ENCODE assay signal across 8 cellular contexts in genomic region chr7:20219446-20220292, GRCh38. TPM values are rescaled to one million over a fixed set of nuclear protein-coding genes. Genes with fewer than 3 reads are reported as not detected.
A peak's percentile ranks its signal among the peaks of the same experiment; 100 is the strongest.
DNase-seq lines count a peak whose midpoint lies in the region; ATAC-seq and TF ChIP-seq lines count a peak whose summit lies in the region.

No MANE protein-coding gene starts in this region.

- CTCF ChIA-PET in activated CD4-positive, alpha-beta T cell treated with anti-CD3 and anti-CD28 coated beads for 36 hours (lab: Charles Lee): interaction anchor here (0.8 kb wide), 1 partner anchor 24 kb away, joined by 3 read pairs; no protein-coding TSS in a partner anchor

- peaks cover 4 to 6% of the 10 kb centered on the region in 2 donors for H3K36me3 Mint-ChIP-seq in stimulated activated naive B cell treated with anti-CD40 and anti-IgM and Interleukin-4, amounts not matched to agents 10 μg/mL and 1 μg/mL and 100 μg/mL, for 72 hours
- no peaks in the 10 kb centered on the region for H3K36me3 Mint-ChIP-seq in activated CD4-positive, alpha-beta T cell treated with anti-CD3 and anti-CD28 coated beads for 36 hours (ENCODE audit: low read depth)

- POLR2A ChIA-PET in activated CD4-positive, alpha-beta T cell treated with anti-CD3 and anti-CD28 coated beads for 36 hours (lab: Charles Lee): no interaction called here

- in situ Hi-C loops in astrocyte of the cerebellum (cut with HindIII; ENCODE audit: low sequenced_read_pairs): no loop called here

- peak overlapping the region; percentile 54 to 67 for H3K4me3 Mint-ChIP-seq in stimulated activated naive B cell treated with anti-CD40 and anti-IgM and Interleukin-4, amounts not matched to agents 10 μg/mL and 1 μg/mL and 100 μg/mL, for 72 hours
- H3K4me3 Mint-ChIP-seq in activated CD4-positive, alpha-beta T cell treated with anti-CD3 and anti-CD28 coated beads for 36 hours: no peak overlapping the region

- peak overlapping the region; percentile 96 for H3K27ac Mint-ChIP-seq in stimulated activated naive B cell treated with anti-CD40 and anti-IgM and Interleukin-4, amounts not matched to agents 10 μg/mL and 1 μg/mL and 100 μg/mL, for 72 hours
- no peak overlapping the region for H3K27ac Mint-ChIP-seq in activated CD4-positive, alpha-beta T cell treated with anti-CD3 and anti-CD28 coated beads for 36 hours

- peaks cover 4 to 5% of the 10 kb centered on the region in 2 donors for H3K9me3 Mint-ChIP-seq in stimulated activated naive B cell treated with anti-CD40 and anti-IgM and Interleukin-4, amounts not matched to agents 10 μg/mL and 1 μg/mL and 100 μg/mL, for 72 hours
- H3K9me3 Mint-ChIP-seq in activated CD4-positive, alpha-beta T cell treated with anti-CD3 and anti-CD28 coated beads for 36 hours (ENCODE audit: low read depth): no peaks in the 10 kb centered on the region

- H3K4me3 ChIP-seq in astrocyte of the cerebellum (ENCODE audit: low read depth, low read length): no peak overlapping the region

- DNase-seq in AG08396 (ENCODE audit: low spot score): peak; percentile 7
- DNase-seq in NCI-H2196 (lab: John Stamatoyannopoulos, UW; ENCODE audit: unreplicated experiment): peak; percentile 86
- DNase-seq in astrocyte of the cerebellum (ENCODE audit: low read depth): peak; percentile 74
- peak; percentile 94 for DNase-seq in iris pigment epithelial cell (ENCODE audit: low read depth)
- DNase-seq in stimulated activated naive B cell treated with anti-CD40 and anti-IgM and Interleukin-4, amounts not matched to agents 10 μg/mL and 1 μg/mL and 100 μg/mL, for 72 hours: peak; percentile 83
- DNase-seq in activated CD4-positive, alpha-beta T cell treated with anti-CD3 and anti-CD28 coated beads for 36 hours: no peak

- no peaks in the 10 kb centered on the region for H3K27me3 Mint-ChIP-seq in stimulated activated naive B cell treated with anti-CD40 and anti-IgM and Interleukin-4, amounts not matched to agents 10 μg/mL and 1 μg/mL and 100 μg/mL, for 72 hours
- peaks cover 4% of the 10 kb centered on the region for H3K27me3 Mint-ChIP-seq in activated CD4-positive, alpha-beta T cell treated with anti-CD3 and anti-CD28 coated beads for 36 hours

- no peak for TF ChIP-seq CTCF in astrocyte of the cerebellum (IDR thresholded peaks at IDR 0.05; ENCODE audit: low read depth, low read length, missing control alignments)

- H3K4me1 Mint-ChIP-seq in stimulated activated naive B cell treated with anti-CD40 and anti-IgM and Interleukin-4, amounts not matched to agents 10 μg/mL and 1 μg/mL and 100 μg/mL, for 72 hours: peaks cover 36 to 57% of the 10 kb centered on the region in 2 donors
- peaks cover 16% of the 10 kb centered on the region for H3K4me1 Mint-ChIP-seq in activated CD4-positive, alpha-beta T cell treated with anti-CD3 and anti-CD28 coated beads for 36 hours

- intact Hi-C loops in activated CD4-positive, alpha-beta T cell treated with anti-CD3 and anti-CD28 coated beads for 36 hours (cut with DNase I, micrococcal nuclease): no loop called here

- peak; percentile 55 for ATAC-seq in GM18861 (IDR thresholded peaks at IDR 0.05; ENCODE audit: unreplicated experiment)
- peak; percentile 88 for ATAC-seq in HG03025 (IDR thresholded peaks at IDR 0.05; ENCODE audit: low FRiP score, unreplicated experiment)
- peak; percentile 79 to 84 for ATAC-seq in stimulated activated naive B cell treated with anti-CD40 and anti-IgM and Interleukin-4, amounts not matched to agents 10 μg/mL and 1 μg/mL and 100 μg/mL, for 72 hours (replicated peaks)
- ATAC-seq in activated CD4-positive, alpha-beta T cell treated with anti-CD3 and anti-CD28 coated beads for 36 hours: no peak

RNA-seq across cellular contexts. Expression of gene MACC1, which starts 2.5 kb away (rescaled TPM):
- total RNA-seq in activated CD4-positive, alpha-beta T cell treated with anti-CD3 and anti-CD28 coated beads for 36 hours: under 1 TPM; 0.05 to 0.09 TPM
